1 cellular context compared by ENCODE assay signal in genomic region chr6:85354761-85355618, GRCh38.
TF ChIP-seq lines count a peak whose summit lies in the region.

No MANE protein-coding gene starts in this region.

TF ChIP-seq in GM12878, 131 proteins besides CTCF, POLR2A, EP300 and RAD21 (continued from another document):
- TF ChIP-seq E4F1 (IDR thresholded peaks at IDR 0.05; ENCODE audit: borderline replicate concordance, partially characterized antibody) (no peak), KLF5 (IDR thresholded peaks at IDR 0.05; ENCODE audit: partially characterized antibody) (no peak)
TF ChIP-seq in GM12878: peak in this region for 6.
